ENCODE assay signal across 8 cellular contexts in genomic region chr5:65721775-65722574, GRCh38. TPM values are rescaled to one million over a fixed set of nuclear protein-coding genes. Genes with fewer than 3 reads are reported as not detected.
DNase-seq lines count a peak whose midpoint lies in the region; ATAC-seq and TF ChIP-seq lines count a peak whose summit lies in the region.

Gene NLN (plus strand): TSS chr5:65722205. CDS start chr5:65722374, 169 bp downstream.
A gene with protein sequence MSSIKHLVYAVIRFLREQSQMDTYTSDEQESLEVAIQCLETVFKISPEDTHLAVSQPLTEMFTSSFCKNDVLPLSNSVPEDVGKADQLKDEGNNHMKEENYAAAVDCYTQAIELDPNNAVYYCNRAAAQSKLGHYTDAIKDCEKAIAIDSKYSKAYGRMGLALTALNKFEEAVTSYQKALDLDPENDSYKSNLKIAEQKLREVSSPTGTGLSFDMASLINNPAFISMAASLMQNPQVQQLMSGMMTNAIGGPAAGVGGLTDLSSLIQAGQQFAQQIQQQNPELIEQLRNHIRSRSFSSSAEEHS (minus strand): TSS chr5:65722109. CDS start chr5:65720807, 1,302 bp downstream.

- ATAC-seq in GM21515 (IDR thresholded peaks at IDR 0.05; ENCODE audit: unreplicated experiment): peak; percentile 89
- peak; percentile 95 for ATAC-seq in stimulated activated naive CD8-positive, alpha-beta T cell treated with anti-CD3 and anti-CD28 coated beads, Interleukin-15, amount 100 ng/mL, for 72 hours

- peak; percentile 60 for DNase-seq in DMS53 treated with DMSO at 0.1 percent for 48 hours (lab: John Stamatoyannopoulos, UW; ENCODE audit: unreplicated experiment)
- DNase-seq in HuH-7.5 (ENCODE audit: low spot score): peak; percentile 64
- DNase-seq in RPMI7951 (ENCODE audit: low read depth): peak; percentile 77
- DNase-seq in activated T-helper 9 cell treated with anti-CD3 and anti-CD28 coated beads, Interleukin-2, amount 50 U/mL, for 16 hours (ENCODE audit: low read depth): peak; percentile 81
- peak; percentile 66 for DNase-seq in fibroblast of the aortic adventitia (ENCODE audit: low read depth)
- DNase-seq in nephron progenitor cell: peak; percentile 93
- DNase-seq in stimulated activated naive CD8-positive, alpha-beta T cell treated with anti-CD3 and anti-CD28 coated beads, Interleukin-15, amount 100 ng/mL, for 72 hours: peak; percentile 84 to 85

- H3K4me3 Mint-ChIP-seq in nephron progenitor cell: peak within 1 kb of the TSS; percentile 94
- peak within 1 kb of the TSS; percentile 88 to 97 for H3K4me3 Mint-ChIP-seq in stimulated activated naive CD8-positive, alpha-beta T cell treated with anti-CD3 and anti-CD28 coated beads, Interleukin-15, amount 100 ng/mL, for 72 hours

- peaks cover 29% of the 10 kb centered on the region for H3K36me3 Mint-ChIP-seq in nephron progenitor cell (ENCODE audit: low read depth)

- TF ChIP-seq CTCF in fibroblast of the aortic adventitia (IDR thresholded peaks at IDR 0.05; ENCODE audit: insufficient read depth, low read length): no peak
- TF ChIP-seq CTCF in nephron progenitor cell (IDR thresholded peaks at IDR 0.05): no peak

- H3K9me3 Mint-ChIP-seq in nephron progenitor cell: peaks cover 5% of the 10 kb centered on the region
- no peaks in the 10 kb centered on the region for H3K9me3 Mint-ChIP-seq in stimulated activated naive CD8-positive, alpha-beta T cell treated with anti-CD3 and anti-CD28 coated beads, Interleukin-15, amount 100 ng/mL, for 72 hours

- peak within 1 kb of the TSS; percentile 49 for H3K27ac Mint-ChIP-seq in nephron progenitor cell
- H3K27ac Mint-ChIP-seq in stimulated activated naive CD8-positive, alpha-beta T cell treated with anti-CD3 and anti-CD28 coated beads, Interleukin-15, amount 100 ng/mL, for 72 hours: peak within 1 kb of the TSS; percentile 94 to 98

- H3K4me1 Mint-ChIP-seq in nephron progenitor cell: peaks cover 26% of the 10 kb centered on the region
- H3K4me1 Mint-ChIP-seq in stimulated activated naive CD8-positive, alpha-beta T cell treated with anti-CD3 and anti-CD28 coated beads, Interleukin-15, amount 100 ng/mL, for 72 hours: peaks cover 17% of the 10 kb centered on the region

- peak within 1 kb of the TSS; percentile 88 for H3K4me3 ChIP-seq in fibroblast of the aortic adventitia (ENCODE audit: low read depth, low read length)

- H3K27me3 Mint-ChIP-seq in nephron progenitor cell (ENCODE audit: low read depth, poor library complexity): no peaks in the 10 kb centered on the region
- no peaks in the 10 kb centered on the region for H3K27me3 Mint-ChIP-seq in stimulated activated naive CD8-positive, alpha-beta T cell treated with anti-CD3 and anti-CD28 coated beads, Interleukin-15, amount 100 ng/mL, for 72 hours

RNA-seq across cellular contexts. Expression of gene NLN, which starts in this region (rescaled TPM):
- total RNA-seq in RPMI7951 (2014; rRNA removed; shearing (Covaris generic)): 22.6 and 24.6 TPM in 2 replicates
- total RNA-seq in fibroblast of the aortic adventitia (ENCODE audit: low replicate concordance): 26.9 and 30.2 TPM in 2 replicates

RNA-seq across cellular contexts. Expression of the second gene that starts in this region (rescaled TPM):
- total RNA-seq in RPMI7951 (2014; rRNA removed; shearing (Covaris generic)): 7.7 and 9.0 TPM in 2 replicates
- 6.1 and 16.4 TPM in 2 replicates for total RNA-seq in fibroblast of the aortic adventitia (ENCODE audit: low replicate concordance)

Comparison
In these comparisons a context has a peak if more than half of its experiments do, and no peak if none do; other contexts are left out.
1. Peak in every context shown above with its lines: DNase-seq, ATAC-seq and H3K4me3 ChIP-seq.